In the genomic region with DNA sequence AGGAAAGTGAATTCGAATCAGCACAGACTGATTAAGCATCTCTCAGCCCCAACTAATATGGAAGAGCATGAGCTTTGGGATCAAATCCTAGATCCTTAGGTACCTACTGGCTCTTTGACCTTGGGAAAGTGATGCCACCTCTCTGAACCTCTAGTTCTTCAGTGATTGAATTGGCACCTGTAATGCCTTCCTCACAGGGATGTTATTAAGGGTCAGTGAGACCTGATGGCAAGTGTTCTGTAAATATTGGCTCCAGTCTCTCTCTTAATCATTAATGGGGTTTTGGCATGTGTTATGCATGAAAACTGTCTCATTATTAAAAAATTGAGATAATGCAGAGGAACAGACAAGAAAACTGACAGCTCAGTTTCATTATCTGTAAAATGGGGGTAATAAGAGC, we compare ENCODE assay signal across 8 cellular contexts.
"Had no signal": no experiment of that assay in that cellular context is flagged by ENCODE, and none has a peak within 500 bp of the region (broad histone marks: within the 10 kb centered on the region; RNA-seq: fewer than 3 reads in every experiment).

No MANE protein-coding gene starts in this region.

- H3K27ac ChIP-seq: HL-60, KMS-11 had no signal

- H3K9ac ChIP-seq: KMS-11 had no signal

- H3K27me3 Mint-ChIP-seq: IgD-negative memory B cell had no signal

- FAIRE-seq: HTR-8/SVneo, K562 had no signal

- H3K27ac Mint-ChIP-seq: IgD-negative memory B cell had no signal

- H3K4me3 Mint-ChIP-seq: IgD-negative memory B cell had no signal

- H3K4me2 ChIP-seq: KMS-11 had no signal

- H3K4me3 ChIP-seq: K562 had no signal

- ATAC-seq: K562 had no signal

- H3K9me3 Mint-ChIP-seq: IgD-negative memory B cell had no signal

- DNase-seq: IMR-90, KBM-7, KG1 had no signal
